36 cellular contexts compared by ENCODE assay signal in genomic region chr13:47862841-47863240, GRCh38.
"Had no signal": no experiment of that assay in that cellular context is flagged by ENCODE, and none has a peak within 500 bp of the region (broad histone marks: within the 10 kb centered on the region; RNA-seq: fewer than 3 reads in every experiment).

No MANE protein-coding gene starts in this region.

- H3K4me1 ChIP-seq: adrenal gland, ascending aorta, body of pancreas, breast epithelium had no signal

- H3K9me3 ChIP-seq: adrenal gland, ascending aorta, body of pancreas, breast epithelium had no signal

- H3K27me3 Mint-ChIP-seq: brain had no signal

- H3K27ac Mint-ChIP-seq: activated naive CD4-positive, alpha-beta T cell treated with anti-CD3 and anti-CD28 coated beads for 36 hours; activated naive CD4-positive, alpha-beta T cell treated with anti-CD3 and anti-CD28 coated beads, Interleukin-2, amount 10 ng/mL, durations not matched to agents 7 days and 5 days; activated naive CD4-positive, alpha-beta T cell treated with anti-CD3 and anti-CD28 coated beads, Interleukin-2, amount 50 U/mL, for 24 hours; activated naive CD4-positive, alpha-beta T cell treated with anti-CD3 and anti-CD28 coated beads, Interleukin-2, amount 50 U/mL, for 72 hours; activated naive CD8-positive, alpha-beta T cell; activated naive CD8-positive, alpha-beta T cell treated with anti-CD3 and anti-CD28 coated beads for 36 hours; activated naive CD8-positive, alpha-beta T cell treated with anti-CD3 and anti-CD28 coated beads, Interleukin-2, amount 10 ng/mL, durations not matched to agents 7 days and 5 days; activated naive CD8-positive, alpha-beta T cell treated with anti-CD3 and anti-CD28 coated beads, Interleukin-2, amount 50 U/mL, for 24 hours; activated T-cell treated with anti-CD3 and anti-CD28 coated beads, Interleukin-2, amount 50 U/mL, for 24 hours; activated T-cell treated with anti-CD3 and anti-CD28 coated beads, Interleukin-2, amount 50 U/mL, for 72 hours; activated T-helper 1 cell treated with anti-CD3 and anti-CD28 coated beads, Interleukin-12 subunit alpha, Interleukin-12 subunit beta, Interleukin-2, Interleukin-4 antibody, amounts not matched to agents 30 ng/mL and 10 ng/mL and 1 ng/mL, durations not matched to agents 14 hours and 24 hours and 36 hours; activated T-helper 17 cell treated with anti-CD3 and anti-CD28 coated beads, Interleukin-2, amount 50 U/mL, for 72 hours; activated T-helper 2 cell treated with anti-CD3 and anti-CD28 coated beads, Interferon-gamma antibody, Interleukin-2, Interleukin-4, amounts not matched to agents 10 μg/mL and 5 μg/mL and 100 μg/mL, durations not matched to agents 14 hours and 24 hours and 36 hours; brain had no signal

- ATAC-seq: activated naive CD4-positive, alpha-beta T cell treated with anti-CD3 and anti-CD28 coated beads, Interleukin-2, amount 50 U/mL, for 72 hours; activated naive CD8-positive, alpha-beta T cell treated with anti-CD3 and anti-CD28 coated beads, Interleukin-2, amount 50 U/mL, for 24 hours; activated T-cell treated with anti-CD3 and anti-CD28 coated beads, Interleukin-2, amount 50 U/mL, for 4 hours; activated T-cell treated with anti-CD3 and anti-CD28 coated beads, Interleukin-2, amount 50 U/mL, for 72 hours; activated T-helper 17 cell treated with anti-CD3 and anti-CD28 coated beads, Interleukin-2, amount 50 U/mL, for 72 hours; body of pancreas had no signal

- H3K27me3 ChIP-seq: adrenal gland, ascending aorta, brain microvascular endothelial cell, breast epithelium, cardiac muscle cell had no signal

- H3K9me3 Mint-ChIP-seq: activated naive CD4-positive, alpha-beta T cell treated with anti-CD3 and anti-CD28 coated beads for 36 hours; activated naive CD4-positive, alpha-beta T cell treated with anti-CD3 and anti-CD28 coated beads, Interleukin-2, amount 10 ng/mL, durations not matched to agents 7 days and 5 days; activated naive CD4-positive, alpha-beta T cell treated with anti-CD3 and anti-CD28 coated beads, Interleukin-2, amount 50 U/mL, for 24 hours; activated naive CD8-positive, alpha-beta T cell treated with anti-CD3 and anti-CD28 coated beads for 36 hours; activated naive CD8-positive, alpha-beta T cell treated with anti-CD3 and anti-CD28 coated beads, Interleukin-2, amount 50 U/mL, for 24 hours; activated T-cell treated with anti-CD3 and anti-CD28 coated beads, Interleukin-2, amount 50 U/mL, for 24 hours; activated T-cell treated with anti-CD3 and anti-CD28 coated beads, Interleukin-2, amount 50 U/mL, for 4 hours; activated T-helper 1 cell treated with anti-CD3 and anti-CD28 coated beads, Interleukin-12 subunit alpha, Interleukin-12 subunit beta, Interleukin-2, Interleukin-4 antibody, amounts not matched to agents 30 ng/mL and 10 ng/mL and 1 ng/mL, durations not matched to agents 14 hours and 24 hours and 36 hours; activated T-helper 17 cell treated with anti-CD3 and anti-CD28 coated beads, Interleukin-2, amount 50 U/mL, for 72 hours; activated T-helper 2 cell treated with anti-CD3 and anti-CD28 coated beads, Interferon-gamma antibody, Interleukin-2, Interleukin-4, amounts not matched to agents 10 μg/mL and 5 μg/mL and 100 μg/mL, durations not matched to agents 14 hours and 24 hours and 36 hours; central memory CD8-positive, alpha-beta T cell had no signal

- H3K27ac ChIP-seq: adrenal gland, ascending aorta, body of pancreas, brain microvascular endothelial cell, breast epithelium, cardiac muscle cell had no signal

- H3K4me3 Mint-ChIP-seq: activated naive CD4-positive, alpha-beta T cell treated with anti-CD3 and anti-CD28 coated beads for 36 hours; activated naive CD4-positive, alpha-beta T cell treated with anti-CD3 and anti-CD28 coated beads, Interleukin-2, amount 10 ng/mL, durations not matched to agents 7 days and 5 days; activated naive CD4-positive, alpha-beta T cell treated with anti-CD3 and anti-CD28 coated beads, Interleukin-2, amount 50 U/mL, for 24 hours; activated naive CD8-positive, alpha-beta T cell; activated naive CD8-positive, alpha-beta T cell treated with anti-CD3 and anti-CD28 coated beads for 36 hours; activated naive CD8-positive, alpha-beta T cell treated with anti-CD3 and anti-CD28 coated beads, Interleukin-2, amount 10 ng/mL, durations not matched to agents 7 days and 5 days; activated naive CD8-positive, alpha-beta T cell treated with anti-CD3 and anti-CD28 coated beads, Interleukin-2, amount 50 U/mL, for 24 hours; activated T-cell treated with anti-CD3 and anti-CD28 coated beads, Interleukin-2, amount 50 U/mL, for 24 hours; activated T-cell treated with anti-CD3 and anti-CD28 coated beads, Interleukin-2, amount 50 U/mL, for 4 hours; activated T-cell treated with anti-CD3 and anti-CD28 coated beads, Interleukin-2, amount 50 U/mL, for 72 hours; activated T-helper 1 cell treated with anti-CD3 and anti-CD28 coated beads, Interleukin-12 subunit alpha, Interleukin-12 subunit beta, Interleukin-2, Interleukin-4 antibody, amounts not matched to agents 30 ng/mL and 10 ng/mL and 1 ng/mL, durations not matched to agents 14 hours and 24 hours and 36 hours; activated T-helper 17 cell treated with anti-CD3 and anti-CD28 coated beads, Interleukin-2, amount 50 U/mL, for 72 hours; brain; central memory CD8-positive, alpha-beta T cell had no signal

- DNase-seq: activated effector memory CD4-positive, alpha-beta T cell treated with anti-CD3 and anti-CD28 coated beads, Interleukin-2, amount 50 U/mL, for 16 hours; activated effector memory CD4-positive, alpha-beta T cell treated with Interleukin-2 at 50 U/mL for 16 hours; activated gamma-delta T cell; activated gamma-delta T cell treated with Interleukin-2 at 50 U/mL for 16 hours; activated naive CD4-positive, alpha-beta T cell; activated naive CD4-positive, alpha-beta T cell treated with anti-CD3 and anti-CD28 coated beads for 36 hours; activated naive CD4-positive, alpha-beta T cell treated with anti-CD3 and anti-CD28 coated beads, Interleukin-2, amount 10 ng/mL, durations not matched to agents 7 days and 5 days; activated naive CD4-positive, alpha-beta T cell treated with anti-CD3 and anti-CD28 coated beads, Interleukin-2, amount 50 U/mL, for 16 hours; activated naive CD4-positive, alpha-beta T cell treated with Interleukin-2 at 50 U/mL for 16 hours; activated naive CD8-positive, alpha-beta T cell treated with anti-CD3 and anti-CD28 coated beads for 36 hours; activated naive CD8-positive, alpha-beta T cell treated with anti-CD3 and anti-CD28 coated beads, Interleukin-2, amount 10 ng/mL, durations not matched to agents 7 days and 5 days; activated naive CD8-positive, alpha-beta T cell treated with anti-CD3 and anti-CD28 coated beads, Interleukin-2, amount 50 U/mL, for 24 hours; activated T-cell treated with anti-CD3 and anti-CD28 coated beads, Interleukin-2, amount 50 U/mL, for 24 hours; activated T-cell treated with anti-CD3 and anti-CD28 coated beads, Interleukin-2, amount 50 U/mL, for 4 hours; activated T-cell treated with anti-CD3 and anti-CD28 coated beads, Interleukin-2, amount 50 U/mL, for 72 hours; adrenal gland; amniotic stem cell; amygdala; anterior cingulate cortex; aorta; body of pancreas; brain microvascular endothelial cell; caudate nucleus; central memory CD4-positive, alpha-beta T cell; cerebellar nuclear complex had no signal

- H3K4me1 Mint-ChIP-seq: activated naive CD4-positive, alpha-beta T cell treated with anti-CD3 and anti-CD28 coated beads, Interleukin-2, amount 10 ng/mL, durations not matched to agents 7 days and 5 days; activated naive CD4-positive, alpha-beta T cell treated with anti-CD3 and anti-CD28 coated beads, Interleukin-2, amount 50 U/mL, for 24 hours; activated naive CD8-positive, alpha-beta T cell treated with anti-CD3 and anti-CD28 coated beads, Interleukin-2, amount 50 U/mL, for 24 hours; activated T-helper 17 cell treated with anti-CD3 and anti-CD28 coated beads, Interleukin-2, amount 50 U/mL, for 72 hours; brain; central memory CD8-positive, alpha-beta T cell had no signal

- H3K4me3 ChIP-seq: adrenal gland, ascending aorta, body of pancreas, breast epithelium, cardiac muscle cell had no signal

- H3K36me3 ChIP-seq: adrenal gland, ascending aorta, brain microvascular endothelial cell, breast epithelium, cardiac muscle cell had no signal

- H3K36me3 Mint-ChIP-seq: activated naive CD4-positive, alpha-beta T cell treated with anti-CD3 and anti-CD28 coated beads, Interleukin-2, amount 10 ng/mL, durations not matched to agents 7 days and 5 days; activated naive CD8-positive, alpha-beta T cell treated with anti-CD3 and anti-CD28 coated beads for 36 hours; brain had no signal
